Comparison of ENCODE assay signal across 20 cellular contexts in genomic region chr12:112810235-112810917, GRCh38.
DNase-seq lines count a peak whose midpoint lies in the region; ATAC-seq, FAIRE-seq and TF ChIP-seq lines count a peak whose summit lies in the region.
"Had no signal": no experiment of that assay in that cellular context is flagged by ENCODE, and none has a peak within 500 bp of the region (broad histone marks: within the 10 kb centered on the region; RNA-seq: fewer than 3 reads in every experiment).

No MANE protein-coding gene starts in this region.

- ATAC-seq in SK-N-SH treated with all-trans-retinoic acid at 6 μM for 48 hours: peak; percentile 21; the same call in 1 of the 3 replicates
- ATAC-seq in GM21825 (IDR thresholded peaks at IDR 0.05; ENCODE audit: unreplicated experiment): no peak
- no peak for ATAC-seq in GM21526 (IDR thresholded peaks at IDR 0.05; ENCODE audit: low FRiP score, unreplicated experiment)

- DNase-seq in NCI-H82 (lab: John Stamatoyannopoulos, UW) (peak; percentile 6), NCI-H82 treated with DMSO at 0.1 percent for 48 hours (lab: John Stamatoyannopoulos, UW; ENCODE audit: unreplicated experiment) (no peak), islet precursor cell (peak; percentile 66), HTR-8/SVneo (ENCODE audit: insufficient read length, low spot score) (no peak)
- no peak for DNase-seq in activated CD8-positive, alpha-beta memory T cell treated with anti-CD3 and anti-CD28 coated beads for 24 hours
- DNase-seq: CD4-positive, alpha-beta T cell; CD8-positive, alpha-beta memory T cell; DMS 273 treated with DMSO at 0.1 percent for 48 hours; DMS79 treated with DMSO at 0.1 percent for 48 hours; GF-D8; GM23248; HFFc6 had no signal

- no peak for FAIRE-seq in HTR-8/SVneo (lab: Jason Lieb, UNC)
- FAIRE-seq: A204.1, D721Med, GM12891, GM18507, H54 had no signal

TF ChIP-seq in SK-N-SH treated with all-trans-retinoic acid at 6 μM for 48 hours, 23 proteins besides CTCF, POLR2A, EP300 and RAD21:
- peak; percentile 79 for TF ChIP-seq TCF4 (CRISPR knock-in tag; IDR thresholded peaks at IDR 0.05; ENCODE audit: borderline replicate concordance)
- TF ChIP-seq ISL1 (CRISPR knock-in tag; IDR thresholded peaks at IDR 0.05): no peak
- peak; percentile 4; the same call in 1 of the 2 replicates for TF ChIP-seq ZNF8 (CRISPR knock-in tag; IDR thresholded peaks at IDR 0.05)

Comparison
In these comparisons a context has a peak if more than half of its experiments do, and no peak if none do; other contexts are left out.
1. DNase-seq: peak in NCI-H82 (single experiment) and islet precursor cell (single experiment); none in NCI-H82 treated with DMSO at 0.1 percent for 48 hours (single experiment), activated CD8-positive, alpha-beta memory T cell treated with anti-CD3 and anti-CD28 coated beads for 24 hours (single experiment) and HTR-8/SVneo (single experiment).